In genomic region chr3:170809021-170809974, GRCh38 we compare ENCODE assay signal across 8 cellular contexts.
DNase-seq lines count a peak whose midpoint lies in the region; ATAC-seq, FAIRE-seq and TF ChIP-seq lines count a peak whose summit lies in the region.

No MANE protein-coding gene starts in this region.

- no peaks in the 10 kb centered on the region for H3K9me3 ChIP-seq in A549

- H3K4me1 Mint-ChIP-seq in progenitor cell of endocrine pancreas (ENCODE audit: low read depth) = peaks cover 17% of the 10 kb centered on the region

- no peaks in the 10 kb centered on the region for H3K36me3 Mint-ChIP-seq in progenitor cell of endocrine pancreas (ENCODE audit: insufficient read depth)

- H3K9me3 Mint-ChIP-seq in progenitor cell of endocrine pancreas (ENCODE audit: low read depth) = no peaks in the 10 kb centered on the region

- H3K4me2 ChIP-seq in A549 = 0 out of 3 replicates have a peak overlapping the region, but pooled peaks have one; percentile 31

- TF ChIP-seq CTCF in A549 (IDR thresholded peaks at IDR 0.05) (peak; percentile 66), GM12873 (IDR thresholded peaks at IDR 0.05; ENCODE audit: insufficient read depth, low read depth, low read length, missing control alignments) (peak; percentile 65), progenitor cell of endocrine pancreas (IDR thresholded peaks at IDR 0.05; ENCODE audit: unreplicated experiment) (peak; percentile 64)

- no peak overlapping the region for H3K27ac Mint-ChIP-seq in progenitor cell of endocrine pancreas

- CTCF ChIA-PET in A549 (lab: Yijun Ruan, JAX) = interaction anchor here (0.6 to 9.4 kb wide), 55 partner anchors 10 to 535 kb away, joined by 3 to 277 read pairs (median 4); partner anchors contain the start of gene CLDN11

- TF ChIP-seq RAD21 in A549 (conservative IDR thresholded peaks at IDR 0.05 in 1 of 2, IDR thresholded peaks at IDR 0.05 in 1 of 2) = peak; percentile 81 to 86

- no peak overlapping the region for H3K4me3 ChIP-seq in A549

- POLR2A ChIA-PET in A549 (lab: Yijun Ruan, JAX) = no interaction called here

- DNase-seq in A549 (ENCODE audit: low read depth in 1 of 2, low spot score in 1 of 2) (peak; percentile 19 to 55), NCI-H187 treated with DMSO at 0.1 percent for 48 hours (lab: John Stamatoyannopoulos, UW) (peak; percentile 26), T1000 (lab: John Stamatoyannopoulos, UW) (peak; percentile 72), germinal center (ENCODE audit: low spot score) (peak; percentile 8), progenitor cell of endocrine pancreas (ENCODE audit: low spot score, unreplicated experiment) (peak; percentile 14)
- DNase-seq in activated CD8-positive, alpha-beta memory T cell treated with anti-CD3 and anti-CD28 coated beads, Interleukin-2, amount 50 U/mL, for 48 hours = no peak

- no peak overlapping the region for H3K27ac ChIP-seq in A549

- TF ChIP-seq EP300 in A549 (IDR thresholded peaks at IDR 0.05) = no peak

- peaks cover 6% of the 10 kb centered on the region for H3K4me1 ChIP-seq in A549

- FAIRE-seq in A549 (lab: Jason Lieb, UNC) = no peak

- WGBS in A549 (ENCODE audit: missing lambda C conversion rate) = 72% methylated on average over 14 of the region's 14 CpGs

- ATAC-seq in A549 = peak; percentile 94 to 95
- no peak for ATAC-seq in HG02798 (IDR thresholded peaks at IDR 0.05; ENCODE audit: poor library complexity, unreplicated experiment)

- H3K27me3 Mint-ChIP-seq in progenitor cell of endocrine pancreas = peaks cover 19% of the 10 kb centered on the region

- TF ChIP-seq POLR2A in A549 (IDR thresholded peaks at IDR 0.05; ENCODE audit: low read length) = no peak

- no peak overlapping the region for H3K4me3 Mint-ChIP-seq in progenitor cell of endocrine pancreas (ENCODE audit: low read depth)

TF ChIP-seq in A549, 52 proteins besides CTCF, POLR2A, EP300 and RAD21:
- TF ChIP-seq CHD2 (IDR thresholded peaks at IDR 0.05; ENCODE audit: low read length, partially characterized antibody) (no peak), MAFK (IDR thresholded peaks at IDR 0.05; ENCODE audit: partially characterized antibody) (peak; percentile 53), CBX8 (IDR thresholded peaks at IDR 0.05) (no peak), RARB (CRISPR knock-in tag; IDR thresholded peaks at IDR 0.05) (no peak), E2F6 (IDR thresholded peaks at IDR 0.05; ENCODE audit: borderline replicate concordance, low read depth) (no peak), NR3C1 (IDR thresholded peaks at IDR 0.05) (no peak), SMC3 (IDR thresholded peaks at IDR 0.05) (peak; percentile 72), FOSL2 (IDR thresholded peaks at IDR 0.05) (no peak), FOSL2 (CRISPR knock-in tag; IDR thresholded peaks at IDR 0.05) (no peak), ZC3H11A (IDR thresholded peaks at IDR 0.05) (no peak)
